24 cellular contexts compared by ENCODE assay signal in genomic region chr11:115153731-115154354, GRCh38.
"Had no signal": no experiment of that assay in that cellular context is flagged by ENCODE, and none has a peak within 500 bp of the region (broad histone marks: within the 10 kb centered on the region; RNA-seq: fewer than 3 reads in every experiment).

No MANE protein-coding gene starts in this region.

- DNase-seq: hippocampal formation; kidney; left colon; naive B cell; natural killer cell; nephron progenitor cell; ovary; right lobe of liver; stimulated activated CD4-positive, alpha-beta T cell treated with anti-CD3 and anti-CD28 coated beads, Interleukin-12 subunit alpha, Interleukin-12 subunit beta, amount 100 ng/mL, for 4 hours; stimulated activated CD4-positive, alpha-beta T cell treated with anti-CD3 and anti-CD28 coated beads, Interleukin-15, amount 100 ng/mL, for 24 hours; stimulated activated CD4-positive, alpha-beta T cell treated with anti-CD3 and anti-CD28 coated beads, Interleukin-2, amount 100 ng/mL, for 24 hours; stimulated activated CD4-positive, alpha-beta T cell treated with anti-CD3 and anti-CD28 coated beads, Interleukin-4, amount 100 ng/mL, for 1 hour; stimulated activated naive B cell treated with anti-CD40 and anti-IgM and Interleukin-4, amounts not matched to agents 10 μg/mL and 1 μg/mL and 100 μg/mL, for 72 hours; stimulated activated naive CD8-positive, alpha-beta T cell treated with anti-CD3 and anti-CD28 coated beads, Interleukin-15, Interleukin-2, amounts not matched to agents 100 U/mL and 50 U/mL, for 24 hours; stomach; testis; thyroid gland; transverse colon had no signal

- H3K36me3 ChIP-seq: left lung, neural progenitor cell, ovary, right atrium auricular region, right lobe of liver, stomach, thyroid gland, transverse colon, upper lobe of left lung, vagina had no signal

- H3K4me2 ChIP-seq: neural progenitor cell had no signal

- FAIRE-seq: kidney had no signal

- H3K4me1 ChIP-seq: left lung, neural progenitor cell, right atrium auricular region, right lobe of liver, stomach, testis, thyroid gland, transverse colon, upper lobe of left lung, vagina had no signal

- H3K9me3 ChIP-seq: left lung, ovary, right atrium auricular region, right lobe of liver, stomach, testis, thyroid gland, transverse colon, upper lobe of left lung, vagina had no signal

- H3K4me3 ChIP-seq: left lung, lung, neural progenitor cell, ovary, right atrium auricular region, right lobe of liver, stomach, thyroid gland, transverse colon, upper lobe of left lung, vagina had no signal

- H2AFZ ChIP-seq: neural progenitor cell had no signal

- ATAC-seq: left colon; left lung; natural killer cell; right lobe of liver; stimulated activated naive B cell treated with anti-CD40 and anti-IgM and Interleukin-4, amounts not matched to agents 10 μg/mL and 1 μg/mL and 100 μg/mL, for 72 hours; stimulated activated naive CD8-positive, alpha-beta T cell treated with anti-CD3 and anti-CD28 coated beads, Interleukin-15, Interleukin-2, amounts not matched to agents 100 U/mL and 50 U/mL, for 24 hours had no signal

- H3K9ac ChIP-seq: neural progenitor cell had no signal

- H3K27ac ChIP-seq: left lung, neural progenitor cell, ovary, right atrium auricular region, right lobe of liver, stomach, testis, thyroid gland, transverse colon, upper lobe of left lung, vagina had no signal

- H3K27me3 ChIP-seq: left lung, neural progenitor cell, ovary, right atrium auricular region, right lobe of liver, testis, thyroid gland, transverse colon, upper lobe of left lung, vagina had no signal
